ENCODE assay signal across 8 cellular contexts in genomic region chr14:101761032-101761880, GRCh38. TPM values are rescaled to one million over a fixed set of nuclear protein-coding genes. Genes with fewer than 3 reads are reported as not detected.
DNase-seq lines count a peak whose midpoint lies in the region; ATAC-seq and TF ChIP-seq lines count a peak whose summit lies in the region.

PPP2R5C (plus strand) TSS chr14:101761709; CDS start chr14:101761894, 185 bp downstream.

- peaks cover 5 to 10% (median 6%) of the 10 kb centered on the region in 3 donors for H3K4me1 ChIP-seq in skeletal muscle tissue (ENCODE audit: control insufficient read depth in 3 of 3, insufficient read depth in 3 of 3, low read length in 3 of 3)

- H3K27me3 ChIP-seq in skeletal muscle tissue (ENCODE audit: control insufficient read depth in 3 of 3, insufficient read depth in 3 of 3, low read length in 3 of 3) = no peaks in the 10 kb centered on the region

- CTCF ChIA-PET in MCF 10A (lab: Yijun Ruan, JAX) = interaction anchor here (0.5 to 1.7 kb wide), 2 partner anchors 10 to 332 kb away, joined by 5 to 10 read pairs; no protein-coding TSS in a partner anchor

- DNase-seq in NCI-H2081 (lab: John Stamatoyannopoulos, UW) = peak; percentile 74 to 86
- no peak for DNase-seq in NCI-H2081 treated with DMSO at 0.1 percent for 48 hours (lab: John Stamatoyannopoulos, UW)
- DNase-seq in NCI-H2171 treated with DMSO at 0.1 percent for 48 hours (lab: John Stamatoyannopoulos, UW) = peak; percentile 74
- DNase-seq in MCF 10A (ENCODE audit: unreplicated experiment) = peak; percentile 87

- BruUV-seq in MCF 10A (replicated peaks; lab: Mats Ljungman, UMichigan) = no TSS peak

- ATAC-seq in HG03064 (IDR thresholded peaks at IDR 0.05; ENCODE audit: low read depth, unreplicated experiment) = peak; percentile 58

- H3K27me3 Mint-ChIP-seq in MCF 10A (ENCODE audit: insufficient read depth, unreplicated experiment) = no peaks in the 10 kb centered on the region

- peaks cover 6% of the 10 kb centered on the region for H3K9me3 Mint-ChIP-seq in MCF 10A (ENCODE audit: unreplicated experiment)

- H3K27ac Mint-ChIP-seq in MCF 10A (ENCODE audit: low read depth, unreplicated experiment) = no peak within 1 kb of the TSS

- peaks cover 20% of the 10 kb centered on the region for H3K4me1 Mint-ChIP-seq in MCF 10A (ENCODE audit: insufficient read depth, unreplicated experiment)

- no peaks in the 10 kb centered on the region for H3K9me3 ChIP-seq in iPS-18c (ENCODE audit: control insufficient read depth, insufficient read depth, low read length)
- no peaks in the 10 kb centered on the region for H3K9me3 ChIP-seq in skeletal muscle tissue (ENCODE audit: control insufficient read depth in 3 of 3, low read length in 3 of 3)

- intact Hi-C loops in MCF 10A (cut with micrococcal nuclease) = loop anchor here (2.0 to 5.0 kb wide), 2 partner anchors 28 to 39 kb away; no protein-coding TSS in a partner anchor

- peaks cover 32% of the 10 kb centered on the region for H3K36me3 Mint-ChIP-seq in MCF 10A (ENCODE audit: insufficient read depth, unreplicated experiment)

- H3K4me3 Mint-ChIP-seq in MCF 10A (ENCODE audit: unreplicated experiment) = peak within 1 kb of the TSS; percentile 76

- peaks cover 8 to 14% (median 10%) of the 10 kb centered on the region in 3 donors for H3K36me3 ChIP-seq in skeletal muscle tissue (ENCODE audit: control insufficient read depth in 3 of 3, insufficient read depth in 3 of 3, low read length in 3 of 3)

- H3K9ac ChIP-seq in skeletal muscle tissue (ENCODE audit: low read depth in 1 of 3, low read length in 3 of 3) = peak within 1 kb of the TSS; percentile 87 to 99 (median 98)

- peak within 1 kb of the TSS; percentile 79 for H3K4me3 ChIP-seq in iPS-18c (ENCODE audit: insufficient read depth, low read depth, low read length)
- peak within 1 kb of the TSS; percentile 97 to 99 (median 98) for H3K4me3 ChIP-seq in skeletal muscle tissue (ENCODE audit: low read length in 3 of 3)

- POLR2A ChIA-PET in MCF 10A (lab: Yijun Ruan, JAX) = interaction anchor here (0.6 to 2.9 kb wide), 8 partner anchors 29 to 218 kb away, joined by 3 to 50 read pairs (median 10); no protein-coding TSS in a partner anchor

- peak within 1 kb of the TSS; percentile 60 for H3K27ac ChIP-seq in VCaP
- peak within 1 kb of the TSS; percentile 86 for H3K27ac ChIP-seq in skeletal muscle tissue (ENCODE audit: low read depth, low read length)

- no peak for TF ChIP-seq CTCF in VCaP (conservative IDR thresholded peaks at IDR 0.05)
- TF ChIP-seq CTCF in MCF 10A (IDR thresholded peaks at IDR 0.05; ENCODE audit: unreplicated experiment) = no peak

RNA-seq across cellular contexts. Expression of gene PPP2R5C, which starts in this region (rescaled TPM):
- total RNA-seq in MCF 10A (2022) (118 and 122 TPM in 2 replicates), skeletal muscle tissue (55.3 TPM)
